In the genomic region with DNA sequence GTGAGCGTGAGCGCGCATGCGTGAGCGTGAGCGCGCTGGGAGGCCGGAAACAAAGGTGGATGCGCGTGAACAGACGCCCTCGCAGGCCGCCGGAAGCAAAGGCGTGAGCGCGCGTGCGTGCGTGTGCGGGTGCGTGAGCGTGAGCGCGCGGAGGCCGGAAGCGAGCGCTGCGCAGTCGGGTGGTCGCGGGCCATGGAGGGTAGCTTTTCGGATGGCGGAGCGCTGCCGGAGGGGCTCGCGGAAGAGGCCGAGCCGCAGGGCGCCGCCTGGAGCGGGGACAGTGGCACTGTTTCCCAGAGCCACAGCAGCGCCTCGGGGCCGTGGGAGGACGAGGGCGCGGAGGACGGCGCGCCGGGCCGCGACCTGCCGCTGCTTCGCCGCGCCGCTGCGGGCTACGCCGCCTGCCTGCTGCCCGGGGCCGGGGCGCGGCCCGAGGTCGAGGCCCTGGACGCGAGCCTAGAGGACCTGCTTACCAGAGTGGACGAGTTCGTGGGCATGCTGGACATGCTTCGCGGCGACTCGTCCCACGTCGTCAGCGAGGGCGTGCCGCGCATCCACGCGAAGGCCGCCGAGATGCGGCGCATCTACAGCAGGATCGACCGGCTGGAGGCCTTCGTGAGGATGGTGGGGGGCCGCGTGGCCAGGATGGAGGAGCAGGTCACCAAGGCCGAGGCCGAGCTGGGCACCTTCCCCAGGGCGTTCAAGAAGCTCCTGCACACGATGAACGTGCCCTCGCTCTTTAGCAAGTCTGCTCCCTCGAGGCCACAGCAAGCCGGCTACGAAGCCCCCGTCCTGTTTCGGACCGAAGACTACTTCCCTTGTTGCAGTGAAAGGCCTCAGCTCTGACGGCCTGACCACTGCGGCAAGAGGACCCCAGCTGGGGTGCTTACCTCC, we compare ENCODE assay signal across 8 cellular contexts. TPM values are rescaled to one million over a fixed set of nuclear protein-coding genes. Genes with fewer than 3 reads are reported as not detected.
DNase-seq lines count a peak whose midpoint lies in the region; TF ChIP-seq lines count a peak whose summit lies in the region.

Gene BLOC1S4, plus strand, starts transcription at position 157 of the 894 bp plus-strand sequence. Its CDS starts 36 bp downstream, at position 193.

- H3K9ac ChIP-seq in GM23248: peak within 1 kb of the TSS; percentile 86

- peak within 1 kb of the TSS; percentile 96 for H2AFZ ChIP-seq in GM23248

- peaks cover 27% of the 10 kb centered on the region for H3K4me1 Mint-ChIP-seq in neural crest cell

- no peak for TF ChIP-seq CTCF in fibroblast of villous mesenchyme (IDR thresholded peaks at IDR 0.05; ENCODE audit: insufficient read depth, low read depth, low read length)
- peak; percentile 36 for TF ChIP-seq CTCF in neural crest cell (conservative IDR thresholded peaks at IDR 0.05)
- peak in 1 of 7 experiments; percentile 33 for TF ChIP-seq CTCF in stomach (IDR thresholded peaks at IDR 0.05)

- DNase-seq in EH (ENCODE audit: low read depth) (peak; percentile 89), GM23248 (peak; percentile 96), Kasumi-1 (lab: John Stamatoyannopoulos, UW) (peak; percentile 84 to 85), fibroblast of villous mesenchyme (ENCODE audit: low read depth) (peak; percentile 91), neural crest cell (ENCODE audit: low read depth, low spot score) (peak; percentile 83), stomach (peak; percentile 90)
- peak; percentile 95 for DNase-seq in activated effector memory CD4-positive, alpha-beta T cell treated with anti-CD3 and anti-CD28 coated beads, Interleukin-2, amount 50 U/mL, for 16 hours

- no peaks in the 10 kb centered on the region for H3K9me3 ChIP-seq in GM23248 (ENCODE audit: low read depth)
- H3K9me3 ChIP-seq in stomach: no peaks in the 10 kb centered on the region

- peaks cover 3% of the 10 kb centered on the region for H3K36me3 Mint-ChIP-seq in neural crest cell (ENCODE audit: low read depth)

- peaks cover 19% of the 10 kb centered on the region for H3F3A ChIP-seq in GM23248 (ENCODE audit: insufficient read depth)

- peak within 1 kb of the TSS; percentile 71 for H3K27ac Mint-ChIP-seq in neural crest cell (ENCODE audit: unreplicated experiment)

- no peaks in the 10 kb centered on the region for H3K9me3 Mint-ChIP-seq in neural crest cell

- H3K4me1 ChIP-seq in GM23248 (ENCODE audit: insufficient read depth): peaks cover 11% of the 10 kb centered on the region; the same call in 1 of the 2 replicates
- peaks cover 22 to 38% (median 30%) of the 10 kb centered on the region in 4 donors for H3K4me1 ChIP-seq in stomach

- peak within 1 kb of the TSS; percentile 98 for H3K4me2 ChIP-seq in GM23248 (ENCODE audit: unreplicated experiment)

- peak within 1 kb of the TSS; percentile 93 for H3K4me3 Mint-ChIP-seq in neural crest cell

- peaks cover 28% of the 10 kb centered on the region for H3K27me3 Mint-ChIP-seq in neural crest cell (ENCODE audit: low read depth)

- in situ Hi-C loops in GM23248 (cut with MboI): loop anchor here (10.0 kb wide), 1 partner anchor 359 kb away; no protein-coding TSS in a partner anchor

- H3K36me3 ChIP-seq in GM23248 (ENCODE audit: low read depth) (no peaks in the 10 kb centered on the region), stomach (no peaks in the 10 kb centered on the region)

- H3K4me3 ChIP-seq in GM23248: peak within 1 kb of the TSS; percentile 93
- peak within 1 kb of the TSS; percentile 87 for H3K4me3 ChIP-seq in fibroblast of villous mesenchyme (ENCODE audit: low read depth, low read length)
- H3K4me3 ChIP-seq in stomach: peak within 1 kb of the TSS; percentile 70 to 93 (median 85)

- peaks cover 26% of the 10 kb centered on the region for H3K79me2 ChIP-seq in GM23248 (ENCODE audit: insufficient read depth)

- H3K27ac ChIP-seq in GM23248 (peak within 1 kb of the TSS; percentile 62), stomach (peak within 1 kb of the TSS; percentile 87 to 97 (median 94))

- no peaks in the 10 kb centered on the region; the same call in 1 of the 2 replicates for H4K20me1 ChIP-seq in GM23248 (ENCODE audit: insufficient read depth)

- intact Hi-C loops in stomach (cut with DNase I; ENCODE audit: low total_unique reads): no loop called here

- no peaks in the 10 kb centered on the region for H3K9me2 ChIP-seq in GM23248 (ENCODE audit: insufficient read depth)

- TF ChIP-seq EP300 in stomach (IDR thresholded peaks at IDR 0.05): no peak

- peak; percentile 85 for TF ChIP-seq POLR2A in Raji (IDR thresholded peaks at IDR 0.05; ENCODE audit: insufficient read depth, low read depth, low read length)
- TF ChIP-seq POLR2A in stomach (IDR thresholded peaks at IDR 0.05): peak in 1 of 4 donors; percentile 40

- H3K27me3 ChIP-seq in GM23248 (replicated peaks; ENCODE audit: insufficient read depth) (no peaks in the 10 kb centered on the region), stomach (no peaks in the 10 kb centered on the region)

- WGBS in GM23248 (ENCODE audit: low coverage in 1 of 2, low lambda C conversion rate in 2 of 2, missing lambda C conversion rate in 2 of 2), 2 experiments: 0 to 1% methylated on average over 69 to 92 of the region's 109 CpGs
- WGBS in stomach, 5 donors: 0 to 1% (median 0%) methylated on average over 57 to 109 of the region's 109 CpGs

RNA-seq across cellular contexts. Expression of gene BLOC1S4, which starts in this region (rescaled TPM):
- total RNA-seq in GM23248 (2014; rRNA removed; shearing (Covaris generic)): 22.9 and 27.3 TPM in 2 replicates
- polyA plus RNA-seq in GM23248 (2016; fragmentation: Nextera tagmentation; extraction: Ambion mirVana) (22.7 and 23.3 TPM in 2 replicates), stomach (10 to 100 TPM in 1 of 3 donors, 1 to 10 TPM in 2; 8.4 to 13.1 (median 8.9) TPM)
- total RNA-seq in fibroblast of villous mesenchyme (10.4 and 12.6 TPM in 2 replicates), neural crest cell (23.8 and 25.1 TPM in 2 replicates), stomach (10 to 100 TPM in 4 of 5 donors, 1 to 10 TPM in 1; 9.5 to 64.3 (median 31.5) TPM)

Comparison
In these comparisons a context has a peak if more than half of its experiments do, and no peak if none do; other contexts are left out.
1. Peak in every context shown above with its lines: DNase-seq, H3K4me3 ChIP-seq and H3K27ac ChIP-seq.